12 cellular contexts compared by ENCODE assay signal in the genomic region with DNA sequence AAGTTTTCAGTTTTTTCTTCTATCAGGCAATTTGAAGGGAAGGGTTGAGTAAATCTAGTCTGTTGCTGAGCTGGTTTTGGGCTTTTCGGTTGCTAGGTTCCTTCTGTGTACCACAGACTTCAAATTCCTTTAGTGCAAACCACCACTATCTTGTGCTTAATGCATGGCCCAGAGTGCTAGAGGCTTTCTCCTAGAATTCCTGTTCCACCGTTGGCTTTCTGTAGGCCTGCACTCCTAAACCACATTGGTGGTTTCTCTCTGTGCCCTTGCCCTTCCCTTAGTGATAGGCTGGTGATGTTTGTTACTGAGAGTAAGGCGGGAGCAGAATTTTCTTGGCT. TPM values are rescaled to one million over a fixed set of nuclear protein-coding genes. Genes with fewer than 3 reads are reported as not detected.
DNase-seq lines count a peak whose midpoint lies in the region; ATAC-seq and TF ChIP-seq lines count a peak whose summit lies in the region.
"Had no signal": no experiment of that assay in that cellular context is flagged by ENCODE, and none has a peak within 500 bp of the region (broad histone marks: within the 10 kb centered on the region; RNA-seq: fewer than 3 reads in every experiment).

No MANE protein-coding gene starts in this region.

- no peak overlapping the region for H2BK5ac ChIP-seq in H9 (ENCODE audit: insufficient read length, low read length)

- no peaks in the 10 kb centered on the region for H3K27me3 Mint-ChIP-seq in H9 (ENCODE audit: low read depth)
- H3K27me3 Mint-ChIP-seq in CD8-positive, alpha-beta memory T cell = no peaks in the 10 kb centered on the region

- no peak for TF ChIP-seq CTCF in H9 (conservative IDR thresholded peaks at IDR 0.05)
- no peak for TF ChIP-seq CTCF in SK-N-SH (IDR thresholded peaks at IDR 0.05)
- TF ChIP-seq CTCF in fibroblast of the aortic adventitia (IDR thresholded peaks at IDR 0.05; ENCODE audit: insufficient read depth, low read length) = no peak
- TF ChIP-seq CTCF in A673 (conservative IDR thresholded peaks at IDR 0.05; ENCODE audit: low read depth, low read length) = no peak
- no peak for TF ChIP-seq CTCF in lower lobe of right lung (IDR thresholded peaks at IDR 0.05)

- H3K4me2 ChIP-seq in H9 (ENCODE audit: insufficient read depth, insufficient read length, low read length) (no peak overlapping the region), SK-N-SH (peak overlapping the region; percentile 43; the same call in 1 of the 2 replicates)

- H2BK12ac ChIP-seq in H9 (ENCODE audit: insufficient read length, low read depth, low read length) = no peak overlapping the region

- H2AFZ ChIP-seq in H9 (ENCODE audit: low read length) (no peak overlapping the region), SK-N-SH (ENCODE audit: low read depth) (peak overlapping the region; percentile 25; the same call in 1 of the 2 replicates)

- no peak overlapping the region for H4K8ac ChIP-seq in H9 (replicated peaks; ENCODE audit: insufficient read length, low read depth, low read length)

- H3K23ac ChIP-seq in H9 (ENCODE audit: insufficient read length, low read depth, low read length) = no peak overlapping the region

- no peak overlapping the region for H3K18ac ChIP-seq in H9 (ENCODE audit: insufficient read length, low read depth, low read length)

- no peak overlapping the region for H3K4ac ChIP-seq in H9 (ENCODE audit: low read depth, low read length)

- H2BK120ac ChIP-seq in H9 (ENCODE audit: low read depth, low read length, poor library complexity, severe bottlenecking) = no peak overlapping the region

- H3K4me1 Mint-ChIP-seq in H9 = peaks cover 7 to 12% of the 10 kb centered on the region in 2 experiments
- H3K4me1 Mint-ChIP-seq in CD8-positive, alpha-beta memory T cell = no peaks in the 10 kb centered on the region

- no CpG with 5 or more reads among the region's 3 CpGs for WGBS in H9 (ENCODE audit: extremely low coverage, insufficient read length, low lambda C conversion rate)
- 56% methylated on average over 3 of the region's 3 CpGs for WGBS in SK-N-SH (ENCODE audit: low lambda C conversion rate)

- no peak for TF ChIP-seq EP300 in SK-N-SH (IDR thresholded peaks at IDR 0.05; ENCODE audit: borderline replicate concordance in 1 of 2, low read depth in 1 of 2, low read length in 1 of 2)

- no peaks in the 10 kb centered on the region for H3K79me1 ChIP-seq in H9 (ENCODE audit: insufficient read depth, low read depth, low read length, poor library complexity, severe bottlenecking)

- H3K79me2 ChIP-seq in H9 (ENCODE audit: insufficient read depth, low read length) (no peaks in the 10 kb centered on the region), SK-N-SH (ENCODE audit: insufficient read depth) (no peaks in the 10 kb centered on the region)

- DNase-seq in H9 = no peak
- no peak for DNase-seq in SK-N-SH
- DNase-seq in fibroblast of the aortic adventitia (ENCODE audit: low read depth) = peak; percentile 31
- peak; percentile 84 for DNase-seq in renal cortical epithelial cell (ENCODE audit: low read depth)
- no peak for DNase-seq in A673 (ENCODE audit: low spot score)
- DNase-seq in lower lobe of right lung = no peak
- no peak for DNase-seq in CD8-positive, alpha-beta memory T cell
- DNase-seq: activated CD4-positive, alpha-beta T cell treated with anti-CD3 and anti-CD28 coated beads for 4 hours; body of pancreas; left cardiac atrium; MV-4-11; T-helper 1 cell had no signal

- no peaks in the 10 kb centered on the region for H3K4me1 ChIP-seq in H9 (ENCODE audit: insufficient read depth, low read length)
- H3K4me1 ChIP-seq in SK-N-SH (ENCODE audit: control insufficient read depth in 1 of 2, insufficient read depth in 2 of 2, low read depth in 1 of 2, low read length in 1 of 2) = no peaks in the 10 kb centered on the region; a peak in 1 of 4 replicates
- H3K4me1 ChIP-seq in A673 (ENCODE audit: insufficient read depth, low read length, poor library complexity, severe bottlenecking) = no peaks in the 10 kb centered on the region
- no peaks in the 10 kb centered on the region for H3K4me1 ChIP-seq in lower lobe of right lung
- no peaks in the 10 kb centered on the region for H3K4me1 ChIP-seq in CD8-positive, alpha-beta memory T cell (ENCODE audit: insufficient read depth, low read length)
- H3K4me1 ChIP-seq: body of pancreas had no signal

- H3K36me3 ChIP-seq in SK-N-SH (replicated peaks in 1 of 2; ENCODE audit: control insufficient read depth in 1 of 2, insufficient read depth in 2 of 2, low read length in 1 of 2) (no peaks in the 10 kb centered on the region), A673 (ENCODE audit: insufficient read depth, low read length, poor library complexity, severe bottlenecking) (no peaks in the 10 kb centered on the region), lower lobe of right lung (no peaks in the 10 kb centered on the region)
- no peaks in the 10 kb centered on the region for H3K36me3 ChIP-seq in CD8-positive, alpha-beta memory T cell (ENCODE audit: insufficient read depth, low read length)

- H3K4me3 ChIP-seq in SK-N-SH (ENCODE audit: low read depth in 2 of 2, low read length in 1 of 2) (peak overlapping the region in 1 of 2 experiments; percentile 16; a peak in 3 of 4 replicates), fibroblast of the aortic adventitia (ENCODE audit: low read depth, low read length) (no peak overlapping the region), A673 (ENCODE audit: low read depth, low read length, poor library complexity, severe bottlenecking) (no peak overlapping the region), lower lobe of right lung (no peak overlapping the region)
- H3K4me3 ChIP-seq in CD8-positive, alpha-beta memory T cell (ENCODE audit: low read length) = no peak overlapping the region
- H3K4me3 ChIP-seq: body of pancreas had no signal

- H3K9me3 ChIP-seq in H9 (ENCODE audit: control insufficient read depth, low read depth, low read length) = no peaks in the 10 kb centered on the region
- H3K9me3 ChIP-seq in SK-N-SH = no peaks in the 10 kb centered on the region
- no peaks in the 10 kb centered on the region for H3K9me3 ChIP-seq in A673 (ENCODE audit: low read depth, low read length, poor library complexity, severe bottlenecking)
- H3K9me3 ChIP-seq in lower lobe of right lung = no peaks in the 10 kb centered on the region
- no peaks in the 10 kb centered on the region for H3K9me3 ChIP-seq in CD8-positive, alpha-beta memory T cell (ENCODE audit: low read length)
- H3K9me3 ChIP-seq: body of pancreas had no signal

- no peaks in the 10 kb centered on the region for H4K20me1 ChIP-seq in H9 (ENCODE audit: control insufficient read depth, insufficient read depth, insufficient read length)
- H4K20me1 ChIP-seq in SK-N-SH (ENCODE audit: insufficient read depth) = no peaks in the 10 kb centered on the region

- no peak overlapping the region for H4K5ac ChIP-seq in H9 (ENCODE audit: insufficient read length, low read depth, low read length)

- H2AK5ac ChIP-seq in H9 (ENCODE audit: insufficient read length, low read length) = no peak overlapping the region

- H3K9ac ChIP-seq in H9 (ENCODE audit: extremely low read depth, insufficient read length, low read length) = no peak overlapping the region
- no peak overlapping the region for H3K9ac ChIP-seq in SK-N-SH

- no peaks in the 10 kb centered on the region for H3K36me3 Mint-ChIP-seq in H9 (ENCODE audit: insufficient read depth in 1 of 3, low read depth in 3 of 3)
- peaks cover 0 to 5% (median 0%) of the 10 kb centered on the region in 3 donors for H3K36me3 Mint-ChIP-seq in CD8-positive, alpha-beta memory T cell

- no peak overlapping the region for H3K4me3 Mint-ChIP-seq in H9
- no peak overlapping the region for H3K4me3 Mint-ChIP-seq in CD8-positive, alpha-beta memory T cell

- H3K56ac ChIP-seq in H9 (ENCODE audit: insufficient read length, low read depth, low read length) = no peak overlapping the region

- BruUV-seq in A673 (replicated peaks; lab: Mats Ljungman, UMichigan) = no TSS peak

- H2BK15ac ChIP-seq in H9 (ENCODE audit: low read depth, low read length) = no peak overlapping the region

- peak overlapping the region; percentile 28; the same call in 1 of the 2 replicates for H3K14ac ChIP-seq in H9 (ENCODE audit: insufficient read depth, low read length)

- H3F3A ChIP-seq in SK-N-SH (replicated peaks; ENCODE audit: insufficient read depth) = peaks cover 19% of the 10 kb centered on the region

- intact Hi-C loops in A673 (cut with micrococcal nuclease; ENCODE audit: unreplicated experiment) (no loop called here), lower lobe of right lung (cut with DNase I) (no loop called here)

- H3K27ac Mint-ChIP-seq in H9 = no peak overlapping the region
- peak overlapping the region in 1 of 8 donors; percentile 8 for H3K27ac Mint-ChIP-seq in CD8-positive, alpha-beta memory T cell

- H3K27me3 ChIP-seq in H9 (ENCODE audit: insufficient read depth, low read length) (no peaks in the 10 kb centered on the region), SK-N-SH (ENCODE audit: insufficient read depth) (no peaks in the 10 kb centered on the region), A673 (replicated peaks; ENCODE audit: insufficient read depth, low read depth, low read length, poor library complexity) (no peaks in the 10 kb centered on the region), lower lobe of right lung (ENCODE audit: low read depth) (no peaks in the 10 kb centered on the region)
- no peaks in the 10 kb centered on the region for H3K27me3 ChIP-seq in CD8-positive, alpha-beta memory T cell (ENCODE audit: insufficient read depth, low read length, poor library complexity, severe bottlenecking)
- H3K27me3 ChIP-seq: body of pancreas had no signal

- CTCF ChIA-PET in SK-N-SH (lab: Yijun Ruan, JAX) = no interaction called here
- CTCF ChIA-PET in A673 (lab: Charles Lee) = no interaction called here
- CTCF ChIA-PET in CD8-positive, alpha-beta memory T cell (lab: Charles Lee) = no interaction called here

- H3K27ac ChIP-seq in H9 (ENCODE audit: insufficient read length, low read depth, low read length) (no peak overlapping the region), SK-N-SH (ENCODE audit: low read depth in 2 of 2, low read length in 1 of 2) (peak overlapping the region; percentile 16 to 64; a peak in 2 of 4 replicates), A673 (ENCODE audit: low read depth, low read length, poor library complexity, severe bottlenecking) (no peak overlapping the region), lower lobe of right lung (no peak overlapping the region)
- H3K27ac ChIP-seq in CD8-positive, alpha-beta memory T cell (ENCODE audit: low read depth, low read length) = no peak overlapping the region
- H3K27ac ChIP-seq: body of pancreas had no signal

- no peaks in the 10 kb centered on the region for H3K23me2 ChIP-seq in H9 (ENCODE audit: insufficient read length, low read depth, low read length, poor library complexity, severe bottlenecking)

- H3T11ph ChIP-seq in H9 (ENCODE audit: low read length) = no peak overlapping the region

- no peaks in the 10 kb centered on the region; a peak in 1 of 5 replicates for H3K9me3 Mint-ChIP-seq in H9
- H3K9me3 Mint-ChIP-seq in CD8-positive, alpha-beta memory T cell = no peaks in the 10 kb centered on the region

- H3K9me2 ChIP-seq in SK-N-SH = no peaks in the 10 kb centered on the region

- no peak for ATAC-seq in lower lobe of right lung
- ATAC-seq: body of pancreas had no signal

- POLR2A ChIA-PET in SK-N-SH (lab: Yijun Ruan, JAX) (interaction anchor here (0.5 kb wide), 1 partner anchor 90 kb away, joined by 4 read pairs; no protein-coding TSS in a partner anchor), A673 (lab: Charles Lee; ENCODE audit: low non-redundant PET) (no interaction called here)
- POLR2A ChIA-PET in CD8-positive, alpha-beta memory T cell (lab: Charles Lee) = no interaction called here

- no peak for TF ChIP-seq RAD21 in SK-N-SH (IDR thresholded peaks at IDR 0.05; ENCODE audit: low read length)

- H4K91ac ChIP-seq in H9 (ENCODE audit: insufficient read length, low read depth, low read length) = no peak overlapping the region

- H2BK20ac ChIP-seq in H9 (ENCODE audit: low read depth, low read length, poor library complexity, severe bottlenecking) = no peak overlapping the region

RNA-seq across cellular contexts. Expression of gene CTSC, which starts 47.1 kb away (rescaled TPM):
- total RNA-seq in H9 (2021) (359 TPM in 2 replicates), fibroblast of the aortic adventitia (ENCODE audit: low replicate concordance) (20.5 and 69.1 TPM in 2 replicates), renal cortical epithelial cell (161 and 264 TPM in 2 replicates), A673 (2021) (86.4 and 116 TPM in 2 replicates), lower lobe of right lung (445 TPM)
- 101 and 104 TPM in 2 replicates for polyA plus RNA-seq in SK-N-SH (2012; rRNA removed)
- polyA plus RNA-seq in SK-N-SH (2012; cell fraction: cytosol; rRNA removed) = 92.4 and 111 TPM in 2 replicates
- 25.4 and 47.1 TPM in 2 replicates for polyA plus RNA-seq in SK-N-SH (2012; cell fraction: nucleus; rRNA removed)
- 100 to 1,000 TPM; 128 to 132 TPM for total RNA-seq in CD8-positive, alpha-beta memory T cell
- 261 TPM for polyA plus RNA-seq in CD8-positive, alpha-beta memory T cell

Comparison
In these comparisons a context has a peak if more than half of its experiments do, and no peak if none do; other contexts are left out.
1. DNase-seq: peak in fibroblast of the aortic adventitia (single experiment) and renal cortical epithelial cell (single experiment); none in H9 (single experiment), SK-N-SH (single experiment), A673 (single experiment), lower lobe of right lung (single experiment) and CD8-positive, alpha-beta memory T cell (0 of 5).
2. H3K27ac ChIP-seq: peak in SK-N-SH (2 of 2); none in H9 (single experiment), A673 (single experiment), lower lobe of right lung (single experiment) and CD8-positive, alpha-beta memory T cell (single experiment).